Comparison of ENCODE assay signal across 1 cellular context in the genomic region with DNA sequence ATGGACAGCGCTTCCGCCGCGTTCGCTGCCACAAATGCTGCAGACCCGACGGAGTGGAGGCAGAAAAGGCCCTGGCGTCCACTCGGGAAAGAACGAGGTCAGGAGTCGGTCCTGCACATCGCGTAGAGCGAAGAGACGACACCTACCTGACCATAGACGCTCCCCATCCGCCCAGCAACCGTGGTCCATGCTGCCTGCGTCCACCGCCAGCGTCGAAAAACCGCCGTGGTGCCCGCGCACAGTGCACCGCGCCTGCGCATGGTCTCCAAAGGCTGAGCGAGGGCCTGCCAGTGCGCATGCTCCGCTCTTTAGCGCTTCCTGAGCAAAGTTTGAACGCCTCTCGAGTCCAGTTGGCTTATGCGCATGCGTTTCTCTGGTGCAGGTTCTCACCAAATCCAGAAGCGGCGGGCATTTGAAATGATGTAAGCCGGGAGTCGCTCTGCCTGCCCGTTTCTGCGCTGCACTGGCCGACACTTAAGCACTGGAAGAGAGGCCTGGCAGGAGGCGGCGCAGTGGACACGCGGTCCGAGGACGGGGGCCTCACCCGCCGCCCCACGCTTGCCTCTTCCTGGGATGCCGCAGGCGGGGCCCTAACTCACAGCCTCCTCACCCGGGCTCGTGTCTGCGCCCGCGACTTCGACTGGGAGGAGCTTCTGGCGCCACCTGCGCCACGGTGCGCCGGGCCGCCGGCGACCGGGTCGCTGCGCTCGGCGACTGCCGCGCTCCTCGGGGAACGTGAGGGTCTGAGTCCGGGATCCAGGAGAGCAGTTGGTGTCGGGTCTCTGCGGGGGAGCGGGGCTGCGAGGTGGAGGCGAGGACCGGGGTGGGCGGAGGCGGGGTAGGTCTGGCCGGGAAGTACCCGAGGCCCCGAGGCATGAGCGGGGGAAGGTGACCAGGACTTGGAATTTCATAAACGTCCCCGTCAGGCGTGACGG.
TF ChIP-seq lines count a peak whose summit lies in the region.

A gene with protein sequence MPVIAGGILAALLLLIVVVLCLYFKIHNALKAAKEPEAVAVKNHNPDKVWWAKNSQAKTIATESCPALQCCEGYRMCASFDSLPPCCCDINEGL (minus strand): TSS at position 243 of the 935 bp plus-strand sequence. CDS start 29,066 bp downstream, outside the sequence.

TF ChIP-seq in K562, 482 proteins besides CTCF, POLR2A, EP300 and RAD21 (continued from another document and continues in another):
- TF ChIP-seq POLR2AphosphoS2 (IDR thresholded peaks at IDR 0.05; ENCODE audit: low read length) (no peak), RBFOX2 (IDR thresholded peaks at IDR 0.05; ENCODE audit: low read depth, low read length) (peak; percentile 95), TAF9B (IDR thresholded peaks at IDR 0.05; ENCODE audit: partially characterized antibody) (no peak), SMARCE1 (IDR thresholded peaks at IDR 0.05) (no peak), SREBF1 (IDR thresholded peaks at IDR 0.05; ENCODE audit: borderline replicate concordance, low read depth, low read length) (no peak), CBX8 (IDR thresholded peaks at IDR 0.05; ENCODE audit: borderline replicate concordance, extremely low read depth, low read depth, low read length, poor library complexity, severe bottlenecking) (no peak), GABPB1 (CRISPR knock-in tag; IDR thresholded peaks at IDR 0.05) (peak; percentile 46; the same call in 1 of the 2 replicates), ETV6 (IDR thresholded peaks at IDR 0.05; ENCODE audit: borderline replicate concordance in 1 of 2, low read depth in 2 of 2, low read length in 1 of 2) (no peak), ETV6 (CRISPR knock-in tag; IDR thresholded peaks at IDR 0.05; ENCODE audit: borderline replicate concordance) (no peak), MCM7 (IDR thresholded peaks at IDR 0.05) (no peak), FIP1L1 (IDR thresholded peaks at IDR 0.05; ENCODE audit: low read depth, low read length, poor library complexity, severe bottlenecking) (no peak), ZNF12 (CRISPR knock-in tag; IDR thresholded peaks at IDR 0.05) (peak; percentile 44; the same call in 1 of the 2 replicates), TBP (optimal IDR thresholded peaks at IDR 0.05; ENCODE audit: low read depth, low read length) (peak; percentile 68), ZNF311 (CRISPR knock-in tag; IDR thresholded peaks at IDR 0.05) (no peak), FOXM1 (IDR thresholded peaks at IDR 0.05; ENCODE audit: low read depth) (no peak), FOXM1 (CRISPR knock-in tag; IDR thresholded peaks at IDR 0.05; ENCODE audit: low read depth) (peak; percentile 57; the same call in 1 of the 2 replicates), NCOA6 (IDR thresholded peaks at IDR 0.05) (peak; percentile 86), POLR2G (IDR thresholded peaks at IDR 0.05; ENCODE audit: low read depth, low read length) (peak; percentile 95), THRAP3 (IDR thresholded peaks at IDR 0.05; ENCODE audit: borderline replicate concordance) (no peak), POLR2B (IDR thresholded peaks at IDR 0.05; ENCODE audit: low read depth, partially characterized antibody) (peak; percentile 94)
- TF ChIP-seq, protein P1, sequence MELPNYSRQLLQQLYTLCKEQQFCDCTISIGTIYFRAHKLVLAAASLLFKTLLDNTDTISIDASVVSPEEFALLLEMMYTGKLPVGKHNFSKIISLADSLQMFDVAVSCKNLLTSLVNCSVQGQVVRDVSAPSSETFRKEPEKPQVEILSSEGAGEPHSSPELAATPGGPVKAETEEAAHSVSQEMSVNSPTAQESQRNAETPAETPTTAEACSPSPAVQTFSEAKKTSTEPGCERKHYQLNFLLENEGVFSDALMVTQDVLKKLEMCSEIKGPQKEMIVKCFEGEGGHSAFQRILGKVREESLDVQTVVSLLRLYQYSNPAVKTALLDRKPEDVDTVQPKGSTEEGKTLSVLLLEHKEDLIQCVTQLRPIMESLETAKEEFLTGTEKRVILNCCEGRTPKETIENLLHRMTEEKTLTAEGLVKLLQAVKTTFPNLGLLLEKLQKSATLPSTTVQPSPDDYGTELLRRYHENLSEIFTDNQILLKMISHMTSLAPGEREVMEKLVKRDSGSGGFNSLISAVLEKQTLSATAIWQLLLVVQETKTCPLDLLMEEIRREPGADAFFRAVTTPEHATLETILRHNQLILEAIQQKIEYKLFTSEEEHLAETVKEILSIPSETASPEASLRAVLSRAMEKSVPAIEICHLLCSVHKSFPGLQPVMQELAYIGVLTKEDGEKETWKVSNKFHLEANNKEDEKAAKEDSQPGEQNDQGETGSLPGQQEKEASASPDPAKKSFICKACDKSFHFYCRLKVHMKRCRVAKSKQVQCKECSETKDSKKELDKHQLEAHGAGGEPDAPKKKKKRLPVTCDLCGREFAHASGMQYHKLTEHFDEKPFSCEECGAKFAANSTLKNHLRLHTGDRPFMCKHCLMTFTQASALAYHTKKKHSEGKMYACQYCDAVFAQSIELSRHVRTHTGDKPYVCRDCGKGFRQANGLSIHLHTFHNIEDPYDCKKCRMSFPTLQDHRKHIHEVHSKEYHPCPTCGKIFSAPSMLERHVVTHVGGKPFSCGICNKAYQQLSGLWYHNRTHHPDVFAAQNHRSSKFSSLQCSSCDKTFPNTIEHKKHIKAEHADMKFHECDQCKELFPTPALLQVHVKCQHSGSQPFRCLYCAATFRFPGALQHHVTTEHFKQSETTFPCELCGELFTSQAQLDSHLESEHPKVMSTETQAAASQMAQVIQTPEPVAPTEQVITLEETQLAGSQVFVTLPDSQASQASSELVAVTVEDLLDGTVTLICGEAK (IDR thresholded peaks at IDR 0.05), result 0 out of 2 replicates have a peak, but pooled peaks have one; percentile 24
- TF ChIP-seq, protein P1 (CRISPR knock-in tag; IDR thresholded peaks at IDR 0.05), result no peak
- TF ChIP-seq, protein P2, sequence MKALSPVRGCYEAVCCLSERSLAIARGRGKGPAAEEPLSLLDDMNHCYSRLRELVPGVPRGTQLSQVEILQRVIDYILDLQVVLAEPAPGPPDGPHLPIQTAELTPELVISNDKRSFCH (CRISPR knock-in tag; IDR thresholded peaks at IDR 0.05), result no peak
- TF ChIP-seq, protein P2 (tag; IDR thresholded peaks at IDR 0.05), result peak; percentile 55; the same call in 1 of the 2 replicates
- TF ChIP-seq, protein P3, sequence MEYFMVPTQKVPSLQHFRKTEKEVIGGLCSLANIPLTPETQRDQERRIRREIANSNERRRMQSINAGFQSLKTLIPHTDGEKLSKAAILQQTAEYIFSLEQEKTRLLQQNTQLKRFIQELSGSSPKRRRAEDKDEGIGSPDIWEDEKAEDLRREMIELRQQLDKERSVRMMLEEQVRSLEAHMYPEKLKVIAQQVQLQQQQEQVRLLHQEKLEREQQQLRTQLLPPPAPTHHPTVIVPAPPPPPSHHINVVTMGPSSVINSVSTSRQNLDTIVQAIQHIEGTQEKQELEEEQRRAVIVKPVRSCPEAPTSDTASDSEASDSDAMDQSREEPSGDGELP (CRISPR knock-in tag; IDR thresholded peaks at IDR 0.05; ENCODE audit: borderline replicate concordance), result peak; percentile 52; the same call in 1 of the 2 replicates
- TF ChIP-seq, protein P4, sequence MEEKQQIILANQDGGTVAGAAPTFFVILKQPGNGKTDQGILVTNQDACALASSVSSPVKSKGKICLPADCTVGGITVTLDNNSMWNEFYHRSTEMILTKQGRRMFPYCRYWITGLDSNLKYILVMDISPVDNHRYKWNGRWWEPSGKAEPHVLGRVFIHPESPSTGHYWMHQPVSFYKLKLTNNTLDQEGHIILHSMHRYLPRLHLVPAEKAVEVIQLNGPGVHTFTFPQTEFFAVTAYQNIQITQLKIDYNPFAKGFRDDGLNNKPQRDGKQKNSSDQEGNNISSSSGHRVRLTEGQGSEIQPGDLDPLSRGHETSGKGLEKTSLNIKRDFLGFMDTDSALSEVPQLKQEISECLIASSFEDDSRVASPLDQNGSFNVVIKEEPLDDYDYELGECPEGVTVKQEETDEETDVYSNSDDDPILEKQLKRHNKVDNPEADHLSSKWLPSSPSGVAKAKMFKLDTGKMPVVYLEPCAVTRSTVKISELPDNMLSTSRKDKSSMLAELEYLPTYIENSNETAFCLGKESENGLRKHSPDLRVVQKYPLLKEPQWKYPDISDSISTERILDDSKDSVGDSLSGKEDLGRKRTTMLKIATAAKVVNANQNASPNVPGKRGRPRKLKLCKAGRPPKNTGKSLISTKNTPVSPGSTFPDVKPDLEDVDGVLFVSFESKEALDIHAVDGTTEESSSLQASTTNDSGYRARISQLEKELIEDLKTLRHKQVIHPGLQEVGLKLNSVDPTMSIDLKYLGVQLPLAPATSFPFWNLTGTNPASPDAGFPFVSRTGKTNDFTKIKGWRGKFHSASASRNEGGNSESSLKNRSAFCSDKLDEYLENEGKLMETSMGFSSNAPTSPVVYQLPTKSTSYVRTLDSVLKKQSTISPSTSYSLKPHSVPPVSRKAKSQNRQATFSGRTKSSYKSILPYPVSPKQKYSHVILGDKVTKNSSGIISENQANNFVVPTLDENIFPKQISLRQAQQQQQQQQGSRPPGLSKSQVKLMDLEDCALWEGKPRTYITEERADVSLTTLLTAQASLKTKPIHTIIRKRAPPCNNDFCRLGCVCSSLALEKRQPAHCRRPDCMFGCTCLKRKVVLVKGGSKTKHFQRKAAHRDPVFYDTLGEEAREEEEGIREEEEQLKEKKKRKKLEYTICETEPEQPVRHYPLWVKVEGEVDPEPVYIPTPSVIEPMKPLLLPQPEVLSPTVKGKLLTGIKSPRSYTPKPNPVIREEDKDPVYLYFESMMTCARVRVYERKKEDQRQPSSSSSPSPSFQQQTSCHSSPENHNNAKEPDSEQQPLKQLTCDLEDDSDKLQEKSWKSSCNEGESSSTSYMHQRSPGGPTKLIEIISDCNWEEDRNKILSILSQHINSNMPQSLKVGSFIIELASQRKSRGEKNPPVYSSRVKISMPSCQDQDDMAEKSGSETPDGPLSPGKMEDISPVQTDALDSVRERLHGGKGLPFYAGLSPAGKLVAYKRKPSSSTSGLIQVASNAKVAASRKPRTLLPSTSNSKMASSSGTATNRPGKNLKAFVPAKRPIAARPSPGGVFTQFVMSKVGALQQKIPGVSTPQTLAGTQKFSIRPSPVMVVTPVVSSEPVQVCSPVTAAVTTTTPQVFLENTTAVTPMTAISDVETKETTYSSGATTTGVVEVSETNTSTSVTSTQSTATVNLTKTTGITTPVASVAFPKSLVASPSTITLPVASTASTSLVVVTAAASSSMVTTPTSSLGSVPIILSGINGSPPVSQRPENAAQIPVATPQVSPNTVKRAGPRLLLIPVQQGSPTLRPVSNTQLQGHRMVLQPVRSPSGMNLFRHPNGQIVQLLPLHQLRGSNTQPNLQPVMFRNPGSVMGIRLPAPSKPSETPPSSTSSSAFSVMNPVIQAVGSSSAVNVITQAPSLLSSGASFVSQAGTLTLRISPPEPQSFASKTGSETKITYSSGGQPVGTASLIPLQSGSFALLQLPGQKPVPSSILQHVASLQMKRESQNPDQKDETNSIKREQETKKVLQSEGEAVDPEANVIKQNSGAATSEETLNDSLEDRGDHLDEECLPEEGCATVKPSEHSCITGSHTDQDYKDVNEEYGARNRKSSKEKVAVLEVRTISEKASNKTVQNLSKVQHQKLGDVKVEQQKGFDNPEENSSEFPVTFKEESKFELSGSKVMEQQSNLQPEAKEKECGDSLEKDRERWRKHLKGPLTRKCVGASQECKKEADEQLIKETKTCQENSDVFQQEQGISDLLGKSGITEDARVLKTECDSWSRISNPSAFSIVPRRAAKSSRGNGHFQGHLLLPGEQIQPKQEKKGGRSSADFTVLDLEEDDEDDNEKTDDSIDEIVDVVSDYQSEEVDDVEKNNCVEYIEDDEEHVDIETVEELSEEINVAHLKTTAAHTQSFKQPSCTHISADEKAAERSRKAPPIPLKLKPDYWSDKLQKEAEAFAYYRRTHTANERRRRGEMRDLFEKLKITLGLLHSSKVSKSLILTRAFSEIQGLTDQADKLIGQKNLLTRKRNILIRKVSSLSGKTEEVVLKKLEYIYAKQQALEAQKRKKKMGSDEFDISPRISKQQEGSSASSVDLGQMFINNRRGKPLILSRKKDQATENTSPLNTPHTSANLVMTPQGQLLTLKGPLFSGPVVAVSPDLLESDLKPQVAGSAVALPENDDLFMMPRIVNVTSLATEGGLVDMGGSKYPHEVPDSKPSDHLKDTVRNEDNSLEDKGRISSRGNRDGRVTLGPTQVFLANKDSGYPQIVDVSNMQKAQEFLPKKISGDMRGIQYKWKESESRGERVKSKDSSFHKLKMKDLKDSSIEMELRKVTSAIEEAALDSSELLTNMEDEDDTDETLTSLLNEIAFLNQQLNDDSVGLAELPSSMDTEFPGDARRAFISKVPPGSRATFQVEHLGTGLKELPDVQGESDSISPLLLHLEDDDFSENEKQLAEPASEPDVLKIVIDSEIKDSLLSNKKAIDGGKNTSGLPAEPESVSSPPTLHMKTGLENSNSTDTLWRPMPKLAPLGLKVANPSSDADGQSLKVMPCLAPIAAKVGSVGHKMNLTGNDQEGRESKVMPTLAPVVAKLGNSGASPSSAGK (IDR thresholded peaks at IDR 0.05), result peak; percentile 94
- TF ChIP-seq, protein P5, sequence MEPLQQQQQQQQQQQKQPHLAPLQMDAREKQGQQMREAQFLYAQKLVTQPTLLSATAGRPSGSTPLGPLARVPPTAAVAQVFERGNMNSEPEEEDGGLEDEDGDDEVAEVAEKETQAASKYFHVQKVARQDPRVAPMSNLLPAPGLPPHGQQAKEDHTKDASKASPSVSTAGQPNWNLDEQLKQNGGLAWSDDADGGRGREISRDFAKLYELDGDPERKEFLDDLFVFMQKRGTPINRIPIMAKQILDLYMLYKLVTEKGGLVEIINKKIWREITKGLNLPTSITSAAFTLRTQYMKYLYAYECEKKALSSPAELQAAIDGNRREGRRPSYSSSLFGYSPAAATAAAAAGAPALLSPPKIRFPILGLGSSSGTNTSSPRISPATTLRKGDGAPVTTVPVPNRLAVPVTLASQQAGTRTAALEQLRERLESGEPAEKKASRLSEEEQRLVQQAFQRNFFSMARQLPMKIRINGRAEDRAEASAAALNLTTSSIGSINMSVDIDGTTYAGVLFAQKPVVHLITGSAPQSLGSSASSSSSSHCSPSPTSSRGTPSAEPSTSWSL (CRISPR knock-in tag; IDR thresholded peaks at IDR 0.05; ENCODE audit: borderline replicate concordance), result 0 out of 2 replicates have a peak, but pooled peaks have one; percentile 11
